25 cellular contexts compared by ENCODE assay signal in genomic region chr5:111520908-111521307, GRCh38. TPM values are rescaled to one million over a fixed set of nuclear protein-coding genes. Genes with fewer than 3 reads are reported as not detected.
DNase-seq lines count a peak whose midpoint lies in the region; ATAC-seq, FAIRE-seq and TF ChIP-seq lines count a peak whose summit lies in the region.
"Had no signal": no experiment of that assay in that cellular context is flagged by ENCODE, and none has a peak within 500 bp of the region (broad histone marks: within the 10 kb centered on the region; RNA-seq: fewer than 3 reads in every experiment).

No MANE protein-coding gene starts in this region.

- TF ChIP-seq EP300 in HepG2 (IDR thresholded peaks at IDR 0.05; ENCODE audit: low read depth in 2 of 2, low read length in 2 of 2) (no peak), HepG2 (CRISPR knock-in tag; IDR thresholded peaks at IDR 0.05; ENCODE audit: borderline replicate concordance) (no peak)

- TF ChIP-seq RAD21 in liver (IDR thresholded peaks at IDR 0.05): no peak
- TF ChIP-seq RAD21 in HepG2 (CRISPR knock-in tag; IDR thresholded peaks at IDR 0.05): no peak

- no peak overlapping the region for H3K4me2 ChIP-seq in HepG2 (ENCODE audit: low read depth, low read length)
- H3K4me2 ChIP-seq: A549; BLaER1 treated with 17β-estradiol and CSF1 and Interleukin-3, amounts not matched to agents 10 nM and 100 nM had no signal

- WGBS in liver: 34% methylated on average over 3 of the region's 3 CpGs
- 19% methylated on average over 3 of the region's 3 CpGs for WGBS in HepG2 (ENCODE audit: low lambda C conversion rate)
- 27 to 40% methylated on average over 3 of the region's 3 CpGs for WGBS in pancreas, 2 donors

- TF ChIP-seq CTCF in liver (IDR thresholded peaks at IDR 0.05; ENCODE audit: low read depth, low read length, missing input control): no peak
- TF ChIP-seq CTCF in HepG2 (CRISPR knock-in tag; IDR thresholded peaks at IDR 0.05): no peak
- no peak for TF ChIP-seq CTCF in pancreas (IDR thresholded peaks at IDR 0.05)

- intact Hi-C loops in HepG2 (cut with micrococcal nuclease; ENCODE audit: unreplicated experiment) (no loop called here), pancreas (cut with DNase I) (no loop called here)

- H3K4me1 ChIP-seq in liver (ENCODE audit: control insufficient read depth in 4 of 4, insufficient read depth in 4 of 4, low read length in 3 of 4): peaks cover 3 to 9% (median 7%) of the 10 kb centered on the region in 4 donors
- no peaks in the 10 kb centered on the region for H3K4me1 ChIP-seq in HepG2 (ENCODE audit: insufficient read depth, low read length)
- peaks cover 0 to 6% (median 4%) of the 10 kb centered on the region in 3 donors for H3K4me1 ChIP-seq in pancreas
- H3K4me1 ChIP-seq: A549 had no signal

- in situ Hi-C loops in HepG2 (cut with HindIII; ENCODE audit: extremely low pct_ligation_motif_present, low pct_unique_long_range_greater_than_20kb): no loop called here

- TF ChIP-seq POLR2A in HepG2 (IDR thresholded peaks at IDR 0.05; ENCODE audit: insufficient read depth in 1 of 2, low read depth in 2 of 2, low read length in 2 of 2): no peak

- no peak for ATAC-seq in HepG2
- peak; percentile 40 for ATAC-seq in left lobe of liver
- ATAC-seq in pancreas: peak; percentile 23 to 70 (median 41)
- no peak for ATAC-seq in activated naive CD8-positive, alpha-beta T cell treated with anti-CD3 and anti-CD28 coated beads, Interleukin-2, amount 50 U/mL, for 24 hours
- ATAC-seq: A549; CD8-positive, alpha-beta T cell; GM12878 had no signal

- H2AFZ ChIP-seq in HepG2 (ENCODE audit: low read length): no peak overlapping the region

- CTCF ChIA-PET in HepG2 (lab: Yijun Ruan, JAX; ENCODE audit: low intra/inter-chr PET ratio, low total read pairs): no interaction called here

- no TSS peak for BruUV-seq in HepG2 (replicated peaks; lab: Mats Ljungman, UMichigan)

- no peak overlapping the region for H3K27ac Mint-ChIP-seq in activated naive CD8-positive, alpha-beta T cell treated with anti-CD3 and anti-CD28 coated beads, Interleukin-2, amount 50 U/mL, for 24 hours
- H3K27ac Mint-ChIP-seq: B cell; CD4-positive, alpha-beta T cell; CD8-positive, alpha-beta T cell had no signal

- H3K27me3 Mint-ChIP-seq in activated naive CD8-positive, alpha-beta T cell treated with anti-CD3 and anti-CD28 coated beads, Interleukin-2, amount 50 U/mL, for 24 hours: peaks cover 1% of the 10 kb centered on the region
- H3K27me3 Mint-ChIP-seq: CD4-positive, alpha-beta T cell had no signal

- no peak for FAIRE-seq in HepG2 (lab: Jason Lieb, UNC)
- no peak for FAIRE-seq in pancreas (lab: Jason Lieb, UNC)
- FAIRE-seq: A549, GM12878, GM12892, GM18507, GM19239 had no signal

- no peaks in the 10 kb centered on the region for H3K79me2 ChIP-seq in HepG2 (ENCODE audit: insufficient read depth, low read length)

- H3K4me3 ChIP-seq in liver (ENCODE audit: low read depth in 1 of 3, low read length in 3 of 3) (no peak overlapping the region), HepG2 (replicated peaks in 1 of 3; ENCODE audit: insufficient read depth in 1 of 3, low read depth in 2 of 3, low read length in 3 of 3) (no peak overlapping the region), pancreas (no peak overlapping the region)
- H3K4me3 ChIP-seq: A549; BLaER1 treated with 17β-estradiol and CSF1 and Interleukin-3, amounts not matched to agents 10 nM and 100 nM; GM12878 had no signal

- H3K9ac ChIP-seq in liver (ENCODE audit: low read depth in 1 of 2, low read length in 2 of 2) (no peak overlapping the region), HepG2 (ENCODE audit: insufficient read depth, low read depth, low read length) (no peak overlapping the region)
- H3K9ac ChIP-seq: BLaER1 treated with 17β-estradiol and CSF1 and Interleukin-3, amounts not matched to agents 10 nM and 100 nM had no signal

- H3K27ac ChIP-seq in liver (ENCODE audit: low read depth in 1 of 2, low read length in 2 of 2) (no peak overlapping the region), HepG2 (ENCODE audit: extremely low read length, insufficient read depth, low read length) (no peak overlapping the region), pancreas (no peak overlapping the region)
- H3K27ac ChIP-seq: 22Rv1; A549; BLaER1 treated with 17β-estradiol and CSF1 and Interleukin-3, amounts not matched to agents 10 nM and 100 nM; C4-2B had no signal

- H3K4me3 Mint-ChIP-seq in activated naive CD8-positive, alpha-beta T cell treated with anti-CD3 and anti-CD28 coated beads, Interleukin-2, amount 50 U/mL, for 24 hours: no peak overlapping the region
- H3K4me3 Mint-ChIP-seq: B cell; CD4-positive, alpha-beta T cell; CD8-positive, alpha-beta T cell had no signal

- DNase-seq in HepG2 (ENCODE audit: low spot score): no peak
- no peak for DNase-seq in left lobe of liver (ENCODE audit: low spot score)
- no peak for DNase-seq in pancreas
- DNase-seq in NOMO-1 treated with DMSO at 0.1 percent for 48 hours (lab: John Stamatoyannopoulos, UW; ENCODE audit: unreplicated experiment): no peak
- DNase-seq in activated naive CD8-positive, alpha-beta T cell treated with anti-CD3 and anti-CD28 coated beads, Interleukin-2, amount 50 U/mL, for 24 hours: no peak
- DNase-seq: AML-193; CD4-positive, alpha-beta T cell; CD8-positive, alpha-beta T cell; DMS 273 treated with DMSO at 0.1 percent for 48 hours; DMS153; DMS53; DMS79; DND-41; EL; GDM1 had no signal

- H4K20me1 ChIP-seq in HepG2 (ENCODE audit: insufficient read depth, low read length): no peaks in the 10 kb centered on the region
- H4K20me1 ChIP-seq: BLaER1 treated with 17β-estradiol and CSF1 and Interleukin-3, amounts not matched to agents 10 nM and 100 nM had no signal

- no peaks in the 10 kb centered on the region for H3K9me3 Mint-ChIP-seq in activated naive CD8-positive, alpha-beta T cell treated with anti-CD3 and anti-CD28 coated beads, Interleukin-2, amount 50 U/mL, for 24 hours
- H3K9me3 Mint-ChIP-seq: CD4-positive, alpha-beta T cell; CD8-positive, alpha-beta T cell had no signal

- peaks cover 2% of the 10 kb centered on the region for H3K4me1 Mint-ChIP-seq in activated naive CD8-positive, alpha-beta T cell treated with anti-CD3 and anti-CD28 coated beads, Interleukin-2, amount 50 U/mL, for 24 hours
- H3K4me1 Mint-ChIP-seq: B cell had no signal

- H3K27me3 ChIP-seq in liver (ENCODE audit: control insufficient read depth in 4 of 4, insufficient read depth in 4 of 4, low read length in 3 of 4) (no peaks in the 10 kb centered on the region), HepG2 (ENCODE audit: control insufficient read depth in 1 of 2, insufficient read depth in 2 of 2, low read length in 2 of 2) (no peaks in the 10 kb centered on the region; a peak in 1 of 5 replicates), pancreas (no peaks in the 10 kb centered on the region)
- H3K27me3 ChIP-seq: BLaER1 treated with 17β-estradiol and CSF1 and Interleukin-3, amounts not matched to agents 10 nM and 100 nM had no signal

- H3K36me3 ChIP-seq in liver (ENCODE audit: control insufficient read depth in 4 of 4, insufficient read depth in 3 of 4, low read depth in 1 of 4, low read length in 3 of 4): no peaks in the 10 kb centered on the region
- H3K36me3 ChIP-seq in HepG2 (replicated peaks in 1 of 2; ENCODE audit: control insufficient read depth in 1 of 2, insufficient read depth in 2 of 2, low read length in 2 of 2): no peaks in the 10 kb centered on the region
- H3K36me3 ChIP-seq in pancreas: no peaks in the 10 kb centered on the region
- H3K36me3 ChIP-seq: BLaER1 treated with 17β-estradiol and CSF1 and Interleukin-3, amounts not matched to agents 10 nM and 100 nM had no signal

- POLR2A ChIA-PET in HepG2 (lab: Yijun Ruan, JAX): no interaction called here

- H3K9me3 ChIP-seq in liver (ENCODE audit: control insufficient read depth in 4 of 4, low read length in 3 of 4): no peaks in the 10 kb centered on the region
- H3K9me3 ChIP-seq in HepG2 (ENCODE audit: low read length): no peaks in the 10 kb centered on the region
- H3K9me3 ChIP-seq in pancreas: no peaks in the 10 kb centered on the region
- H3K9me3 ChIP-seq: A549 had no signal

- no peaks in the 10 kb centered on the region for H3K36me3 Mint-ChIP-seq in activated naive CD8-positive, alpha-beta T cell treated with anti-CD3 and anti-CD28 coated beads, Interleukin-2, amount 50 U/mL, for 24 hours (ENCODE audit: low read depth)
- H3K36me3 Mint-ChIP-seq: CD8-positive, alpha-beta T cell had no signal

TF ChIP-seq in liver, 16 proteins besides CTCF, POLR2A, EP300 and RAD21 (continues in another document):
- TF ChIP-seq SP1 (IDR thresholded peaks at IDR 0.05): peak; percentile 82
- peak in 1 of 2 donors; percentile 24 for TF ChIP-seq JUND (IDR thresholded peaks at IDR 0.05)
- TF ChIP-seq GABPA (IDR thresholded peaks at IDR 0.05 in 1 of 2, conservative IDR thresholded peaks at IDR 0.05 in 1 of 2): no peak

TF ChIP-seq in HepG2, 621 proteins besides CTCF, POLR2A, EP300 and RAD21 (continues in another document):
- no peak for TF ChIP-seq ZNF891 (CRISPR knock-in tag; IDR thresholded peaks at IDR 0.05)
- no peak for TF ChIP-seq ARNT2 (CRISPR knock-in tag; IDR thresholded peaks at IDR 0.05; ENCODE audit: low read depth)

RNA-seq across cellular contexts. Expression of gene STARD4, which starts 8.6 kb away (rescaled TPM):
- 10 to 100 TPM; 53.2 to 61.2 TPM for total RNA-seq in liver
- polyA plus RNA-seq in liver: 10 to 100 TPM; 10.1 to 15.0 TPM
- 66.9 and 92.2 TPM in 2 replicates for total RNA-seq in HepG2 (2016; rRNA removed; fragmentation: Illumina TruSeq; extraction: Trizol)
- total RNA-seq in HepG2 (2016; cell fraction: cytosol; rRNA removed; fragmentation: Illumina TruSeq; extraction: Trizol; ENCODE audit: low read depth): 7.4 and 7.8 TPM in 2 replicates
- total RNA-seq in HepG2 (2016; cell fraction: insoluble cytoplasmic fraction; rRNA removed; fragmentation: Illumina TruSeq; extraction: Trizol): 66.5 and 97.1 TPM in 2 replicates
- total RNA-seq in HepG2 (2016; cell fraction: membrane; rRNA removed; fragmentation: Illumina TruSeq; extraction: Trizol): 21.3 and 22.8 TPM in 2 replicates
- 67.3 and 73.5 TPM in 2 replicates for total RNA-seq in HepG2 (2016; cell fraction: nucleus; rRNA removed; fragmentation: Illumina TruSeq; extraction: Trizol)
- 27.4 and 37.0 TPM in 2 replicates for polyA plus RNA-seq in HepG2 (2011; rRNA removed)
- 7.5 and 15.9 TPM in 2 replicates for polyA plus RNA-seq in HepG2 (2011; cell fraction: cytosol; rRNA removed)
- polyA plus RNA-seq in HepG2 (2011; cell fraction: nucleus; rRNA removed): 31.7 and 60.0 TPM in 2 replicates
- polyA plus RNA-seq in HepG2 (2012): 39.3 and 40.0 TPM in 2 replicates
- polyA plus RNA-seq in HepG2 (2016; cell fraction: cytosol; fragmentation: Illumina TruSeq; extraction: Trizol; ENCODE audit: low read depth): 2.5 and 2.6 TPM in 2 replicates
- polyA plus RNA-seq in HepG2 (2016; cell fraction: insoluble cytoplasmic fraction; fragmentation: Illumina TruSeq; extraction: Trizol; ENCODE audit: low read depth): 52.5 and 58.1 TPM in 2 replicates
- 7.8 and 8.0 TPM in 2 replicates for polyA plus RNA-seq in HepG2 (2016; cell fraction: membrane; fragmentation: Illumina TruSeq; extraction: Trizol; ENCODE audit: low read depth)
- 105 and 107 TPM in 2 replicates for polyA plus RNA-seq in HepG2 (2016; cell fraction: nucleus; fragmentation: Illumina TruSeq; extraction: Trizol; ENCODE audit: insufficient read depth, low read depth)
- 15.2 and 24.2 TPM in 2 replicates for polyA minus RNA-seq in HepG2 (2011; rRNA and poly(A)+ RNA removed; ENCODE audit: low replicate concordance)
- polyA minus RNA-seq in HepG2 (2011; cell fraction: cytosol; rRNA and poly(A)+ RNA removed): 14.2 and 19.3 TPM in 2 replicates
- 53.0 and 82.6 TPM in 2 replicates for polyA minus RNA-seq in HepG2 (2011; cell fraction: nucleus; rRNA and poly(A)+ RNA removed)
- 8.2 TPM for total RNA-seq in left lobe of liver
- total RNA-seq in pancreas: 1 to 10 TPM; 2.3 to 7.1 (median 3.3) TPM
- polyA plus RNA-seq in pancreas: 1 to 10 TPM; 1.4 to 6.8 TPM

Comparison
In these comparisons a context has a peak if more than half of its experiments do, and no peak if none do; other contexts are left out.
1. ATAC-seq: peak in left lobe of liver (single experiment) and pancreas (4 of 4); none in HepG2 (single experiment) and activated naive CD8-positive, alpha-beta T cell treated with anti-CD3 and anti-CD28 coated beads, Interleukin-2, amount 50 U/mL, for 24 hours (single experiment).